Comparison of ENCODE assay signal across 2 cellular contexts in genomic region chr7:23654508-23654907, GRCh38.
TF ChIP-seq lines count a peak whose summit lies in the region.

No MANE protein-coding gene starts in this region.

TF ChIP-seq in Ishikawa, 13 proteins besides CTCF, POLR2A, EP300 and RAD21:
- TF ChIP-seq TEAD4 (IDR thresholded peaks at IDR 0.05) (no peak), CEBPB (IDR thresholded peaks at IDR 0.05) (no peak), YY1 (IDR thresholded peaks at IDR 0.05; ENCODE audit: low read depth) (no peak), EGR1 (IDR thresholded peaks at IDR 0.05) (no peak), MAX (IDR thresholded peaks at IDR 0.05) (no peak), ZBTB7A (IDR thresholded peaks at IDR 0.05; ENCODE audit: low read depth) (no peak), TCF12 (IDR thresholded peaks at IDR 0.05; ENCODE audit: low read depth) (no peak), CREB1 (IDR thresholded peaks at IDR 0.05; ENCODE audit: low read depth) (no peak), NFIC (IDR thresholded peaks at IDR 0.05) (no peak), USF1 (IDR thresholded peaks at IDR 0.05) (no peak), FOXM1 (IDR thresholded peaks at IDR 0.05; ENCODE audit: borderline replicate concordance, low read depth) (no peak), REST (IDR thresholded peaks at IDR 0.05; ENCODE audit: low read depth) (no peak), TAF1 (IDR thresholded peaks at IDR 0.05; ENCODE audit: low read depth) (no peak)

TF ChIP-seq in K562, 482 proteins besides CTCF, POLR2A, EP300 and RAD21:
- peak; percentile 34; the same call in 1 of the 2 replicates for TF ChIP-seq SMC3 (conservative IDR thresholded peaks at IDR 0.05; ENCODE audit: insufficient read depth, low read depth, low read length)
- TF ChIP-seq PRPF4 (IDR thresholded peaks at IDR 0.05; ENCODE audit: insufficient read depth, low read depth, low read length, poor library complexity, severe bottlenecking), result no peak
TF ChIP-seq in K562: peak in this region for 1.
